27 cellular contexts compared by ENCODE assay signal in genomic region chr5:111349429-111349828, GRCh38.
"Had no signal": no experiment of that assay in that cellular context is flagged by ENCODE, and none has a peak within 500 bp of the region (broad histone marks: within the 10 kb centered on the region; RNA-seq: fewer than 3 reads in every experiment).

No MANE protein-coding gene starts in this region.

- H3K36me3 Mint-ChIP-seq: WTC11 had no signal

- H3K9me3 ChIP-seq: ascending aorta, breast epithelium, colonic mucosa had no signal

- H3K27me3 Mint-ChIP-seq: activated CD4-positive, alpha-beta memory T cell treated with anti-CD3 and anti-CD28 coated beads, Interleukin-2, amount 10 ng/mL, durations not matched to agents 7 days and 5 days; activated CD4-positive, alpha-beta T cell treated with anti-CD3 and anti-CD28 coated beads, Interleukin-2, amount 10 ng/mL, durations not matched to agents 7 days and 5 days; activated naive CD8-positive, alpha-beta T cell treated with anti-CD3 and anti-CD28 coated beads, Interleukin-2, amount 10 ng/mL, durations not matched to agents 7 days and 5 days; activated T-cell treated with anti-CD3 and anti-CD28 coated beads, Interleukin-2, amount 50 U/mL, for 24 hours; brain had no signal

- H3K4me1 Mint-ChIP-seq: activated CD4-positive, alpha-beta memory T cell treated with anti-CD3 and anti-CD28 coated beads, Interleukin-2, amount 10 ng/mL, durations not matched to agents 7 days and 5 days; brain; endodermal cell had no signal

- H3K4me3 ChIP-seq: ascending aorta, breast epithelium, cardiac muscle cell, colonic mucosa had no signal

- DNase-seq: activated CD4-positive, alpha-beta memory T cell treated with anti-CD3 and anti-CD28 coated beads, Interleukin-2, amount 10 ng/mL, durations not matched to agents 7 days and 5 days; activated CD4-positive, alpha-beta T cell treated with anti-CD3 and anti-CD28 coated beads for 1 hour; activated CD4-positive, alpha-beta T cell treated with anti-CD3 and anti-CD28 coated beads for 4 hours; activated CD4-positive, alpha-beta T cell treated with anti-CD3 and anti-CD28 coated beads, Interleukin-2, amount 10 ng/mL, durations not matched to agents 7 days and 5 days; activated CD4-positive, alpha-beta T cell treated with anti-CD3 and anti-CD28 coated beads, Interleukin-2, amount 50 U/mL, for 4 hours; activated CD8-positive, alpha-beta memory T cell treated with anti-CD3 and anti-CD28 coated beads, Interleukin-2, amount 50 U/mL, for 48 hours; activated gamma-delta T cell; activated naive CD4-positive, alpha-beta T cell; activated naive CD8-positive, alpha-beta T cell treated with anti-CD3 and anti-CD28 coated beads, Interleukin-2, amount 10 ng/mL, durations not matched to agents 7 days and 5 days; activated T-cell treated with anti-CD3 and anti-CD28 coated beads for 4 hours; activated T-cell treated with anti-CD3 and anti-CD28 coated beads, Interleukin-2, amount 50 U/mL, for 24 hours; central memory CD4-positive, alpha-beta T cell; cerebellar nuclear complex; colonic mucosa; effector CD8-positive, alpha-beta T cell; endodermal cell; foreskin fibroblast; head of caudate nucleus had no signal

- H3K27me3 ChIP-seq: ascending aorta, breast epithelium, cardiac muscle cell, colonic mucosa had no signal

- ATAC-seq: esophagus mucosa, WTC11 had no signal

- FAIRE-seq: frontal cortex had no signal

- H3K9me3 Mint-ChIP-seq: activated T-helper 1 cell treated with anti-CD3 and anti-CD28 coated beads, Interleukin-12 subunit alpha, Interleukin-12 subunit beta, Interleukin-2, Interleukin-4 antibody, amounts not matched to agents 30 ng/mL and 10 ng/mL and 1 ng/mL, durations not matched to agents 14 hours and 24 hours and 36 hours; brain; endodermal cell; WTC11 had no signal

- H3K27ac ChIP-seq: ascending aorta, breast epithelium, cardiac muscle cell, colonic mucosa, VCaP had no signal

- H3K4me1 ChIP-seq: ascending aorta, breast epithelium, colonic mucosa had no signal

- H3K36me3 ChIP-seq: ascending aorta, breast epithelium, cardiac muscle cell, colonic mucosa had no signal

- H3K27ac Mint-ChIP-seq: activated CD4-positive, alpha-beta memory T cell treated with anti-CD3 and anti-CD28 coated beads, Interleukin-2, amount 10 ng/mL, durations not matched to agents 7 days and 5 days; activated CD4-positive, alpha-beta T cell treated with anti-CD3 and anti-CD28 coated beads, Interleukin-2, amount 10 ng/mL, durations not matched to agents 7 days and 5 days; activated naive CD8-positive, alpha-beta T cell treated with anti-CD3 and anti-CD28 coated beads, Interleukin-2, amount 10 ng/mL, durations not matched to agents 7 days and 5 days; activated T-helper 1 cell treated with anti-CD3 and anti-CD28 coated beads, Interleukin-12 subunit alpha, Interleukin-12 subunit beta, Interleukin-2, Interleukin-4 antibody, amounts not matched to agents 30 ng/mL and 10 ng/mL and 1 ng/mL, durations not matched to agents 14 hours and 24 hours and 36 hours; brain; endodermal cell; WTC11 had no signal

- H3K4me3 Mint-ChIP-seq: activated CD4-positive, alpha-beta memory T cell treated with anti-CD3 and anti-CD28 coated beads, Interleukin-2, amount 10 ng/mL, durations not matched to agents 7 days and 5 days; activated CD4-positive, alpha-beta T cell treated with anti-CD3 and anti-CD28 coated beads, Interleukin-2, amount 10 ng/mL, durations not matched to agents 7 days and 5 days; activated naive CD8-positive, alpha-beta T cell treated with anti-CD3 and anti-CD28 coated beads, Interleukin-2, amount 10 ng/mL, durations not matched to agents 7 days and 5 days; activated T-cell treated with anti-CD3 and anti-CD28 coated beads, Interleukin-2, amount 50 U/mL, for 24 hours; activated T-helper 1 cell treated with anti-CD3 and anti-CD28 coated beads, Interleukin-12 subunit alpha, Interleukin-12 subunit beta, Interleukin-2, Interleukin-4 antibody, amounts not matched to agents 30 ng/mL and 10 ng/mL and 1 ng/mL, durations not matched to agents 14 hours and 24 hours and 36 hours; brain; endodermal cell; WTC11 had no signal
